In the genomic region with DNA sequence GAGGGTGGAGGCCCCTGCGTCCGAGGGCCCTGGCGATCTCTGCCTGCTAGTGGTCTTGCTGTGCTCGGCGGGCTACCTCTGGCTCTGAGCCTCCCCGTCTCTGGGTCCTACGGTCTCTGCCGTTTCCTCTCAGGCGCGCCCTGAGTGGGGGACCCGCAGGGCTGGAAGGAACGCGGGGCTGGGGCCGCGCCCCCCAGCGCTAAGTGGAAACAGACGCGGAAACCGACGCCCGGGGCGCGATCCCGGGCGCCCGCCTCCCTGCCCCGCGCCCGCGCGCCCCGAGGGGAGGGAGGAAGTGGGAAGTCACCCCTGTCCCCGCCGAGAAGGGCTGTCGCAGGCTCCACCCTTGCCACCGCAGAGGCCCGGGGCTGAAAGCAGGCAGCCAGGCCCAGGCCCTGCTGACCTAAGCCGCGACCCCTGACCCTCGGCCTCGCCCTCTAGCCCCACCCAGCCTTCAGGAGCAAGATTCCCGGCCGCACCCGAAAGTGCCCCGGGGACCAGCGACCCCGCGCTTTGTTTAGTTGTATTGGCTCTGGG, we compare ENCODE assay signal across 8 cellular contexts. TPM values are rescaled to one million over a fixed set of nuclear protein-coding genes. Genes with fewer than 3 reads are reported as not detected.
A peak's percentile ranks its signal among the peaks of the same experiment; 100 is the strongest.
DNase-seq lines count a peak whose midpoint lies in the region; ATAC-seq and TF ChIP-seq lines count a peak whose summit lies in the region.

No MANE protein-coding gene starts in this region.

- peaks cover 24 to 35% of the 10 kb centered on the region in 2 donors for H3K4me1 ChIP-seq in breast epithelium
- H3K4me1 ChIP-seq in right cardiac atrium (ENCODE audit: control insufficient read depth, insufficient read depth, low read length), result peaks cover 17% of the 10 kb centered on the region

- CTCF ChIA-PET in MCF 10A (lab: Yijun Ruan, JAX), result no interaction called here

- H3K4me3 Mint-ChIP-seq in MCF 10A (ENCODE audit: unreplicated experiment), result no peak overlapping the region

- TF ChIP-seq POLR2A in breast epithelium (IDR thresholded peaks at IDR 0.05), result no peak

- H3K4me1 Mint-ChIP-seq in MCF 10A (ENCODE audit: insufficient read depth, unreplicated experiment), result peaks cover 13% of the 10 kb centered on the region

- H3K36me3 Mint-ChIP-seq in MCF 10A (ENCODE audit: insufficient read depth, unreplicated experiment), result peaks cover 7% of the 10 kb centered on the region

- intact Hi-C loops in breast epithelium (cut with DNase I; ENCODE audit: low total_unique reads) (no loop called here), MCF 10A (cut with micrococcal nuclease) (no loop called here), right cardiac atrium (cut with DNase I) (loop anchor here (5.0 to 10.0 kb wide), 5 partner anchors 40 to 283 kb away; a partner anchor contains a TSS)

- H3K9me3 Mint-ChIP-seq in MCF 10A (ENCODE audit: unreplicated experiment), result no peaks in the 10 kb centered on the region

- no peaks in the 10 kb centered on the region for H3K27me3 ChIP-seq in breast epithelium
- H3K27me3 ChIP-seq in right cardiac atrium (ENCODE audit: control insufficient read depth, insufficient read depth), result no peaks in the 10 kb centered on the region

- H3K36me3 ChIP-seq in breast epithelium, result no peaks in the 10 kb centered on the region

- 2% methylated on average over 48 of the region's 48 CpGs for WGBS in right cardiac atrium

- no peaks in the 10 kb centered on the region for H3K27me3 Mint-ChIP-seq in MCF 10A (ENCODE audit: insufficient read depth, unreplicated experiment)

- H3K9me3 ChIP-seq in breast epithelium (no peaks in the 10 kb centered on the region), right cardiac atrium (ENCODE audit: control insufficient read depth, low read length) (no peaks in the 10 kb centered on the region)

- peak overlapping the region; percentile 99 to 100 for H3K27ac ChIP-seq in breast epithelium
- peak overlapping the region; percentile 42 for H3K27ac ChIP-seq in right cardiac atrium (ENCODE audit: low read length)

- POLR2A ChIA-PET in MCF 10A (lab: Yijun Ruan, JAX), result no interaction called here

- H3K4me3 ChIP-seq in breast epithelium (peak overlapping the region; percentile 53 to 79 (median 72)), right cardiac atrium (ENCODE audit: low read length) (peak overlapping the region; percentile 45)

- TF ChIP-seq CTCF in breast epithelium (IDR thresholded peaks at IDR 0.05) (no peak), MCF 10A (IDR thresholded peaks at IDR 0.05; ENCODE audit: unreplicated experiment) (no peak)

- H3K27ac Mint-ChIP-seq in MCF 10A (ENCODE audit: low read depth, unreplicated experiment), result no peak overlapping the region

- ATAC-seq in right cardiac atrium (no peak), GM18868 (IDR thresholded peaks at IDR 0.05; ENCODE audit: unreplicated experiment) (no peak)

- no peak for DNase-seq in breast epithelium (ENCODE audit: low spot score in 2 of 2)
- no peak for DNase-seq in MCF 10A (ENCODE audit: unreplicated experiment)
- DNase-seq in activated T-cell treated with anti-CD3 and anti-CD28 coated beads for 4 hours, result peak; percentile 47
- peak; percentile 69 to 90 (median 86) for DNase-seq in right cardiac atrium
- DNase-seq in stimulated activated CD8-positive, alpha-beta memory T cell treated with anti-CD3 and anti-CD28 coated beads, Interleukin-12 subunit alpha, Interleukin-12 subunit beta, amount 100 ng/mL, for 1 hour (ENCODE audit: low read depth), result peak; percentile 50
- no peak for DNase-seq in NCI-H2171 (lab: John Stamatoyannopoulos, UW)
- DNase-seq in NCI-H446 (lab: John Stamatoyannopoulos, UW), result no peak

- no TSS peak for BruUV-seq in MCF 10A (replicated peaks; lab: Mats Ljungman, UMichigan)

RNA-seq across cellular contexts. Expression of a gene that starts 0.8 kb away (rescaled TPM):
- total RNA-seq in breast epithelium, result 10 to 100 TPM; 24.1 to 32.8 (median 32.8) TPM
- not detected in 2 replicates for total RNA-seq in MCF 10A (2022)
- 100 to 1,000 TPM; 161 to 218 (median 192) TPM for total RNA-seq in right cardiac atrium
- 243 TPM for polyA plus RNA-seq in right cardiac atrium

RNA-seq across cellular contexts. Expression of a gene that starts 3.5 kb away (rescaled TPM):
- total RNA-seq in breast epithelium, result 1 to 10 TPM; 4.9 to 7.8 (median 6.7) TPM
- total RNA-seq in MCF 10A (2022), result 11.2 and 17.6 TPM in 2 replicates
- 1 to 10 TPM; 5.2 to 6.9 (median 5.8) TPM for total RNA-seq in right cardiac atrium
- 6.5 TPM for polyA plus RNA-seq in right cardiac atrium

RNA-seq across cellular contexts. Expression of a gene that starts 12.9 kb away (rescaled TPM):
- total RNA-seq in breast epithelium (100 to 1,000 TPM in 1 of 3 donors, 10 to 100 TPM in 2; 46.2 to 146 (median 92.1) TPM), MCF 10A (2022) (31.1 and 50.5 TPM in 2 replicates), right cardiac atrium (1,000 to 10,000 TPM; 1,091 to 1,370 (median 1,238) TPM)
- polyA plus RNA-seq in right cardiac atrium, result 1,790 TPM

RNA-seq across cellular contexts. Expression of a gene that starts 38.9 kb away (rescaled TPM):
- total RNA-seq in breast epithelium (1 to 10 TPM; 2.4 to 9.2 (median 9.2) TPM), MCF 10A (2022) (0.34 and 0.68 TPM in 2 replicates), right cardiac atrium (1 to 10 TPM; 2.8 to 4.4 (median 3.6) TPM)
- 2.3 TPM for polyA plus RNA-seq in right cardiac atrium

Comparison
In these comparisons a context has a peak if more than half of its experiments do, and no peak if none do; other contexts are left out.
1. RNA of a gene that starts 0.8 kb away (total RNA-seq): 161 to 218 TPM in right cardiac atrium and 24.1 to 32.8 TPM in breast epithelium; not detected in MCF 10A; every median in the first group is over 10 times any median in the second.
2. DNase-seq: peak in activated T-cell treated with anti-CD3 and anti-CD28 coated beads for 4 hours (single experiment), right cardiac atrium (3 of 3) and stimulated activated CD8-positive, alpha-beta memory T cell treated with anti-CD3 and anti-CD28 coated beads, Interleukin-12 subunit alpha, Interleukin-12 subunit beta, amount 100 ng/mL, for 1 hour (single experiment); none in breast epithelium (0 of 2), MCF 10A (single experiment), NCI-H2171 (single experiment) and NCI-H446 (0 of 2).
3. RNA of a gene that starts 12.9 kb away (total RNA-seq): 1,091 to 1,370 TPM in right cardiac atrium; 46.2 to 146 TPM in breast epithelium and 31.1 to 50.5 TPM in MCF 10A; every median in the first group is over 4 times any median in the second.
4. intact Hi-C loops: an anchor here in right cardiac atrium (5.0 to 10.0 kb wide); none called in breast epithelium and MCF 10A.